ENCODE assay signal across 1 cellular context in genomic region chrX:136065044-136065671, GRCh38.
TF ChIP-seq lines count a peak whose summit lies in the region.

No MANE protein-coding gene starts in this region.

TF ChIP-seq in K562, 482 proteins besides CTCF, POLR2A, EP300 and RAD21 (continued from another document):
- TF ChIP-seq ZBTB40 (IDR thresholded peaks at IDR 0.05) = peak; percentile 85
- no peak for TF ChIP-seq ZBTB40 (CRISPR knock-in tag; IDR thresholded peaks at IDR 0.05)
- no peak for TF ChIP-seq FOXO4 (CRISPR knock-in tag; IDR thresholded peaks at IDR 0.05)
- TF ChIP-seq ZNF609 (CRISPR knock-in tag; IDR thresholded peaks at IDR 0.05; ENCODE audit: borderline replicate concordance) = no peak
- TF ChIP-seq SNAPC5 (CRISPR knock-in tag; IDR thresholded peaks at IDR 0.05) = no peak
- no peak for TF ChIP-seq ZNF655 (CRISPR knock-in tag; IDR thresholded peaks at IDR 0.05)
- no peak for TF ChIP-seq USF2 (CRISPR knock-in tag; IDR thresholded peaks at IDR 0.05)
- no peak for TF ChIP-seq CEBPG (CRISPR knock-in tag; IDR thresholded peaks at IDR 0.05)
- 0 out of 4 replicates have a peak, but pooled peaks of 1 of the 2 experiments have one; percentile 40 for TF ChIP-seq CEBPG (tag; conservative IDR thresholded peaks at IDR 0.05 in 1 of 2, IDR thresholded peaks at IDR 0.05 in 1 of 2)
- TF ChIP-seq NFIC (IDR thresholded peaks at IDR 0.05) = 0 out of 2 replicates have a peak, but pooled peaks have one; percentile 7
